1 cellular context compared by ENCODE assay signal in the genomic region with DNA sequence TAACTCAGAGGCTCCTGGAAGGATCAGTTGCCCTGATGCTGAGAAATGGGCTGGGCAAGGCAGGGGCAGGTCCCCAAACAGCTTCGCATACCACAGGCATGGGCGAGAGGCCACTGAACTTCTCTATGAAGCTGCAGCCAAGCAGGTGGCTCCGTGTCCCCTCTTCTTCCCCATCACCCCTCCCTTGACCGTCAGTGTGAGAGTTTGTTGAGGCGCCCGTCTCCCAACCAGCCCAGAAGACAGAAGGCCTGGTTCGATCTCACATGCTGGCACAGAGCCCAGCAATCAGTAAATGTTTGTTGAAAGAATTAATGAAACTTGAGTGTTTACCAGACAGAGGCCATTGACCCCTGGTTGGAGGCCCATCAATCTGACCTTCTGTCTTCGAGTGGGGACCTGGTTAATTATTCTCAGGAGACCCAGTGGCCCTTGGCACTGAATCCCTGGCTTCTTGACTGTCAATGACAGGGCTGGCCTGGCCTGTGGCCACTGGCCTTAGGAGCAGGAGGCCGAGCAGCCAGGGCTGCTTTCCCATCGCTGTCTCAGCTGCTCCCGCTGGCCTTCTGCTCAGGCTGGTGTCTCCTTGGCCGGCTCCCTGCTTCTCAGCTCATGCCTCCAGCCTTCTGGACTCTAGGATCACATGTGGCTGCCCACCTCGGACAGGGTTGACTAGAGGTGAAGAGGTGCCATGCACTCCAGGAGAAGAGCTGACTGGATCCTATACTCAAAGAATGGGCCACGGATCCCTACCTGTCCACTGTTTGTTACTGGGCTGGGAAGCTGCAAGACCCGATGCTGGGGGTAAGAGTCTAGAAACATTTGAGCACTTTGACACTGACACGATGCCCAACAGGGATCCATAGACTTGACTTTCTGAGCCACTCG.
TF ChIP-seq lines count a peak whose summit lies in the region.

No MANE protein-coding gene starts in this region.

TF ChIP-seq in HepG2, 621 proteins besides CTCF, POLR2A, EP300 and RAD21 (continued from another document and continues in another):
- TF ChIP-seq, protein P1, sequence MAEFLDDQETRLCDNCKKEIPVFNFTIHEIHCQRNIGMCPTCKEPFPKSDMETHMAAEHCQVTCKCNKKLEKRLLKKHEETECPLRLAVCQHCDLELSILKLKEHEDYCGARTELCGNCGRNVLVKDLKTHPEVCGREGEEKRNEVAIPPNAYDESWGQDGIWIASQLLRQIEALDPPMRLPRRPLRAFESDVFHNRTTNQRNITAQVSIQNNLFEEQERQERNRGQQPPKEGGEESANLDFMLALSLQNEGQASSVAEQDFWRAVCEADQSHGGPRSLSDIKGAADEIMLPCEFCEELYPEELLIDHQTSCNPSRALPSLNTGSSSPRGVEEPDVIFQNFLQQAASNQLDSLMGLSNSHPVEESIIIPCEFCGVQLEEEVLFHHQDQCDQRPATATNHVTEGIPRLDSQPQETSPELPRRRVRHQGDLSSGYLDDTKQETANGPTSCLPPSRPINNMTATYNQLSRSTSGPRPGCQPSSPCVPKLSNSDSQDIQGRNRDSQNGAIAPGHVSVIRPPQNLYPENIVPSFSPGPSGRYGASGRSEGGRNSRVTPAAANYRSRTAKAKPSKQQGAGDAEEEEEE (CRISPR knock-in tag; IDR thresholded peaks at IDR 0.05; ENCODE audit: borderline replicate concordance), result no peak
- TF ChIP-seq SIX4 (CRISPR knock-in tag; IDR thresholded peaks at IDR 0.05) (peak; percentile 84; the same call in 1 of the 2 replicates), NCOR1 (IDR thresholded peaks at IDR 0.05; ENCODE audit: borderline replicate concordance, low read length) (peak; percentile 54; the same call in 1 of the 2 replicates), TAF1 (CRISPR knock-in tag; IDR thresholded peaks at IDR 0.05) (no peak), ZNF629 (CRISPR knock-in tag; conservative IDR thresholded peaks at IDR 0.05) (no peak), SNRNP70 (IDR thresholded peaks at IDR 0.05; ENCODE audit: low read depth, low read length) (no peak), SMAD3 (CRISPR knock-in tag; IDR thresholded peaks at IDR 0.05) (peak; percentile 88), NFKB2 (CRISPR knock-in tag; IDR thresholded peaks at IDR 0.05; ENCODE audit: borderline replicate concordance) (no peak), ZNF253 (CRISPR knock-in tag; IDR thresholded peaks at IDR 0.05; ENCODE audit: borderline replicate concordance) (0 out of 2 replicates have a peak, but pooled peaks have one; percentile 66), FOXK1 (CRISPR knock-in tag; IDR thresholded peaks at IDR 0.05; ENCODE audit: borderline replicate concordance, low read depth) (peak; percentile 78; the same call in 1 of the 2 replicates), SKI (IDR thresholded peaks at IDR 0.05; ENCODE audit: partially characterized antibody) (peak; percentile 89), SOX5 (CRISPR knock-in tag; IDR thresholded peaks at IDR 0.05; ENCODE audit: borderline replicate concordance) (peak; percentile 91), TOE1 (CRISPR knock-in tag; IDR thresholded peaks at IDR 0.05) (peak; percentile 41; the same call in 1 of the 2 replicates), ATAD3A (CRISPR knock-in tag; IDR thresholded peaks at IDR 0.05) (no peak), YEATS2 (CRISPR knock-in tag; IDR thresholded peaks at IDR 0.05; ENCODE audit: borderline replicate concordance) (peak; percentile 59; the same call in 1 of the 2 replicates), ZNF547 (CRISPR knock-in tag; IDR thresholded peaks at IDR 0.05) (no peak), ZNF350 (CRISPR knock-in tag; IDR thresholded peaks at IDR 0.05; ENCODE audit: borderline replicate concordance, low read depth) (peak; percentile 81), ZNF75D (CRISPR knock-in tag; IDR thresholded peaks at IDR 0.05; ENCODE audit: borderline replicate concordance) (no peak), ZNF747 (CRISPR knock-in tag; IDR thresholded peaks at IDR 0.05; ENCODE audit: borderline replicate concordance) (peak; percentile 93; the same call in 1 of the 2 replicates), ZNF205 (CRISPR knock-in tag; IDR thresholded peaks at IDR 0.05) (no peak), POGZ (CRISPR knock-in tag; IDR thresholded peaks at IDR 0.05) (peak; percentile 94), CEBPG (CRISPR knock-in tag; IDR thresholded peaks at IDR 0.05) (peak; percentile 51; the same call in 1 of the 2 replicates), ZBTB3 (CRISPR knock-in tag; IDR thresholded peaks at IDR 0.05; ENCODE audit: borderline replicate concordance, low read depth) (no peak), RFXAP (CRISPR knock-in tag; IDR thresholded peaks at IDR 0.05; ENCODE audit: borderline replicate concordance) (peak; percentile 72; the same call in 1 of the 2 replicates), NR2C2 (CRISPR knock-in tag; IDR thresholded peaks at IDR 0.05; ENCODE audit: borderline replicate concordance) (peak; percentile 62; the same call in 1 of the 2 replicates), GABPB1 (CRISPR knock-in tag; IDR thresholded peaks at IDR 0.05) (no peak; the same call in 1 of the 2 replicates), SP5 (CRISPR knock-in tag; IDR thresholded peaks at IDR 0.05; ENCODE audit: borderline replicate concordance, low read depth) (no peak), ZNF430 (CRISPR knock-in tag; IDR thresholded peaks at IDR 0.05) (0 out of 2 replicates have a peak, but pooled peaks have one; percentile 43), TBL1XR1 (IDR thresholded peaks at IDR 0.05; ENCODE audit: borderline replicate concordance, low read length, partially characterized antibody) (peak; percentile 48), ZNF530 (CRISPR knock-in tag; IDR thresholded peaks at IDR 0.05; ENCODE audit: low read depth) (no peak), NFKBIZ (CRISPR knock-in tag; IDR thresholded peaks at IDR 0.05) (0 out of 2 replicates have a peak, but pooled peaks have one; percentile 56), PRPF4 (IDR thresholded peaks at IDR 0.05; ENCODE audit: low read depth, low read length, poor library complexity, severe bottlenecking) (no peak), ZNF776 (CRISPR knock-in tag; IDR thresholded peaks at IDR 0.05) (no peak)
- TF ChIP-seq, protein P2, sequence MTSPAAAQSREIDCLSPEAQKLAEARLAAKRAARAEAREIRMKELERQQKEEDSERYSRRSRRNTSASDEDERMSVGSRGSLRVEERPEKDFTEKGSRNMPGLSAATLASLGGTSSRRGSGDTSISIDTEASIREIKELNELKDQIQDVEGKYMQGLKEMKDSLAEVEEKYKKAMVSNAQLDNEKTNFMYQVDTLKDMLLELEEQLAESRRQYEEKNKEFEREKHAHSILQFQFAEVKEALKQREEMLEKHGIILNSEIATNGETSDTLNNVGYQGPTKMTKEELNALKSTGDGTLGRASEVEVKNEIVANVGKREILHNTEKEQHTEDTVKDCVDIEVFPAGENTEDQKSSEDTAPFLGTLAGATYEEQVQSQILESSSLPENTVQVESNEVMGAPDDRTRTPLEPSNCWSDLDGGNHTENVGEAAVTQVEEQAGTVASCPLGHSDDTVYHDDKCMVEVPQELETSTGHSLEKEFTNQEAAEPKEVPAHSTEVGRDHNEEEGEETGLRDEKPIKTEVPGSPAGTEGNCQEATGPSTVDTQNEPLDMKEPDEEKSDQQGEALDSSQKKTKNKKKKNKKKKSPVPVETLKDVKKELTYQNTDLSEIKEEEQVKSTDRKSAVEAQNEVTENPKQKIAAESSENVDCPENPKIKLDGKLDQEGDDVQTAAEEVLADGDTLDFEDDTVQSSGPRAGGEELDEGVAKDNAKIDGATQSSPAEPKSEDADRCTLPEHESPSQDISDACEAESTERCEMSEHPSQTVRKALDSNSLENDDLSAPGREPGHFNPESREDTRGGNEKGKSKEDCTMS (CRISPR knock-in tag; conservative IDR thresholded peaks at IDR 0.05), result no peak
- TF ChIP-seq, protein P3, sequence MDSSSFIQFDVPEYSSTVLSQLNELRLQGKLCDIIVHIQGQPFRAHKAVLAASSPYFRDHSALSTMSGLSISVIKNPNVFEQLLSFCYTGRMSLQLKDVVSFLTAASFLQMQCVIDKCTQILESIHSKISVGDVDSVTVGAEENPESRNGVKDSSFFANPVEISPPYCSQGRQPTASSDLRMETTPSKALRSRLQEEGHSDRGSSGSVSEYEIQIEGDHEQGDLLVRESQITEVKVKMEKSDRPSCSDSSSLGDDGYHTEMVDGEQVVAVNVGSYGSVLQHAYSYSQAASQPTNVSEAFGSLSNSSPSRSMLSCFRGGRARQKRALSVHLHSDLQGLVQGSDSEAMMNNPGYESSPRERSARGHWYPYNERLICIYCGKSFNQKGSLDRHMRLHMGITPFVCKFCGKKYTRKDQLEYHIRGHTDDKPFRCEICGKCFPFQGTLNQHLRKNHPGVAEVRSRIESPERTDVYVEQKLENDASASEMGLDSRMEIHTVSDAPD (CRISPR knock-in tag; IDR thresholded peaks at IDR 0.05), result peak; percentile 80
- TF ChIP-seq, protein P4, sequence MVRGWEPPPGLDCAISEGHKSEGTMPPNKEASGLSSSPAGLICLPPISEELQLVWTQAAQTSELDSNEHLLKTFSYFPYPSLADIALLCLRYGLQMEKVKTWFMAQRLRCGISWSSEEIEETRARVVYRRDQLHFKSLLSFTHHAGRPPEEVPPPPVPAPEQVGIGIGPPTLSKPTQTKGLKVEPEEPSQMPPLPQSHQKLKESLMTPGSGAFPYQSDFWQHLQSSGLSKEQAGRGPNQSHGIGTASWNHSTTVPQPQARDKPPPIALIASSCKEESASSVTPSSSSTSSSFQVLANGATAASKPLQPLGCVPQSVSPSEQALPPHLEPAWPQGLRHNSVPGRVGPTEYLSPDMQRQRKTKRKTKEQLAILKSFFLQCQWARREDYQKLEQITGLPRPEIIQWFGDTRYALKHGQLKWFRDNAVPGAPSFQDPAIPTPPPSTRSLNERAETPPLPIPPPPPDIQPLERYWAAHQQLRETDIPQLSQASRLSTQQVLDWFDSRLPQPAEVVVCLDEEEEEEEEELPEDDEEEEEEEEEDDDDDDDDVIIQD (CRISPR knock-in tag; IDR thresholded peaks at IDR 0.05; ENCODE audit: low read depth), result peak; percentile 90
- TF ChIP-seq, protein P5, sequence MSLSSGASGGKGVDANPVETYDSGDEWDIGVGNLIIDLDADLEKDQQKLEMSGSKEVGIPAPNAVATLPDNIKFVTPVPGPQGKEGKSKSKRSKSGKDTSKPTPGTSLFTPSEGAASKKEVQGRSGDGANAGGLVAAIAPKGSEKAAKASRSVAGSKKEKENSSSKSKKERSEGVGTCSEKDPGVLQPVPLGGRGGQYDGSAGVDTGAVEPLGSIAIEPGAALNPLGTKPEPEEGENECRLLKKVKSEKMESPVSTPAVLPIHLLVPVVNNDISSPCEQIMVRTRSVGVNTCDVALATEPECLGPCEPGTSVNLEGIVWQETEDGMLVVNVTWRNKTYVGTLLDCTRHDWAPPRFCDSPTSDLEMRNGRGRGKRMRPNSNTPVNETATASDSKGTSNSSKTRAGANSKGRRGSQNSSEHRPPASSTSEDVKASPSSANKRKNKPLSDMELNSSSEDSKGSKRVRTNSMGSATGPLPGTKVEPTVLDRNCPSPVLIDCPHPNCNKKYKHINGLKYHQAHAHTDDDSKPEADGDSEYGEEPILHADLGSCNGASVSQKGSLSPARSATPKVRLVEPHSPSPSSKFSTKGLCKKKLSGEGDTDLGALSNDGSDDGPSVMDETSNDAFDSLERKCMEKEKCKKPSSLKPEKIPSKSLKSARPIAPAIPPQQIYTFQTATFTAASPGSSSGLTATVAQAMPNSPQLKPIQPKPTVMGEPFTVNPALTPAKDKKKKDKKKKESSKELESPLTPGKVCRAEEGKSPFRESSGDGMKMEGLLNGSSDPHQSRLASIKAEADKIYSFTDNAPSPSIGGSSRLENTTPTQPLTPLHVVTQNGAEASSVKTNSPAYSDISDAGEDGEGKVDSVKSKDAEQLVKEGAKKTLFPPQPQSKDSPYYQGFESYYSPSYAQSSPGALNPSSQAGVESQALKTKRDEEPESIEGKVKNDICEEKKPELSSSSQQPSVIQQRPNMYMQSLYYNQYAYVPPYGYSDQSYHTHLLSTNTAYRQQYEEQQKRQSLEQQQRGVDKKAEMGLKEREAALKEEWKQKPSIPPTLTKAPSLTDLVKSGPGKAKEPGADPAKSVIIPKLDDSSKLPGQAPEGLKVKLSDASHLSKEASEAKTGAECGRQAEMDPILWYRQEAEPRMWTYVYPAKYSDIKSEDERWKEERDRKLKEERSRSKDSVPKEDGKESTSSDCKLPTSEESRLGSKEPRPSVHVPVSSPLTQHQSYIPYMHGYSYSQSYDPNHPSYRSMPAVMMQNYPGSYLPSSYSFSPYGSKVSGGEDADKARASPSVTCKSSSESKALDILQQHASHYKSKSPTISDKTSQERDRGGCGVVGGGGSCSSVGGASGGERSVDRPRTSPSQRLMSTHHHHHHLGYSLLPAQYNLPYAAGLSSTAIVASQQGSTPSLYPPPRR (CRISPR knock-in tag; IDR thresholded peaks at IDR 0.05; ENCODE audit: borderline replicate concordance), result peak; percentile 99
- TF ChIP-seq, protein P6, sequence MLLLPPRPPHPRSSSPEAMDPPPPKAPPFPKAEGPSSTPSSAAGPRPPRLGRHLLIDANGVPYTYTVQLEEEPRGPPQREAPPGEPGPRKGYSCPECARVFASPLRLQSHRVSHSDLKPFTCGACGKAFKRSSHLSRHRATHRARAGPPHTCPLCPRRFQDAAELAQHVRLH (CRISPR knock-in tag; IDR thresholded peaks at IDR 0.05; ENCODE audit: borderline replicate concordance, low read depth), result peak; percentile 79; the same call in 1 of the 2 replicates
- TF ChIP-seq, protein P7, sequence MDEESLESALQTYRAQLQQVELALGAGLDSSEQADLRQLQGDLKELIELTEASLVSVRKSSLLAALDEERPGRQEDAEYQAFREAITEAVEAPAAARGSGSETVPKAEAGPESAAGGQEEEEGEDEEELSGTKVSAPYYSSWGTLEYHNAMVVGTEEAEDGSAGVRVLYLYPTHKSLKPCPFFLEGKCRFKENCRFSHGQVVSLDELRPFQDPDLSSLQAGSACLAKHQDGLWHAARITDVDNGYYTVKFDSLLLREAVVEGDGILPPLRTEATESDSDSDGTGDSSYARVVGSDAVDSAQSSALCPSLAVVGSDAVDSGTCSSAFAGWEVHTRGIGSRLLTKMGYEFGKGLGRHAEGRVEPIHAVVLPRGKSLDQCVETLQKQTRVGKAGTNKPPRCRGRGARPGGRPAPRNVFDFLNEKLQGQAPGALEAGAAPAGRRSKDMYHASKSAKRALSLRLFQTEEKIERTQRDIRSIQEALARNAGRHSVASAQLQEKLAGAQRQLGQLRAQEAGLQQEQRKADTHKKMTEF (CRISPR knock-in tag; IDR thresholded peaks at IDR 0.05), result peak; percentile 88
- TF ChIP-seq, protein P8, sequence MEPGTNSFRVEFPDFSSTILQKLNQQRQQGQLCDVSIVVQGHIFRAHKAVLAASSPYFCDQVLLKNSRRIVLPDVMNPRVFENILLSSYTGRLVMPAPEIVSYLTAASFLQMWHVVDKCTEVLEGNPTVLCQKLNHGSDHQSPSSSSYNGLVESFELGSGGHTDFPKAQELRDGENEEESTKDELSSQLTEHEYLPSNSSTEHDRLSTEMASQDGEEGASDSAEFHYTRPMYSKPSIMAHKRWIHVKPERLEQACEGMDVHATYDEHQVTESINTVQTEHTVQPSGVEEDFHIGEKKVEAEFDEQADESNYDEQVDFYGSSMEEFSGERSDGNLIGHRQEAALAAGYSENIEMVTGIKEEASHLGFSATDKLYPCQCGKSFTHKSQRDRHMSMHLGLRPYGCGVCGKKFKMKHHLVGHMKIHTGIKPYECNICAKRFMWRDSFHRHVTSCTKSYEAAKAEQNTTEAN (CRISPR knock-in tag; conservative IDR thresholded peaks at IDR 0.05), result 0 out of 2 replicates have a peak, but pooled peaks have one; percentile 55
- TF ChIP-seq, protein P9, sequence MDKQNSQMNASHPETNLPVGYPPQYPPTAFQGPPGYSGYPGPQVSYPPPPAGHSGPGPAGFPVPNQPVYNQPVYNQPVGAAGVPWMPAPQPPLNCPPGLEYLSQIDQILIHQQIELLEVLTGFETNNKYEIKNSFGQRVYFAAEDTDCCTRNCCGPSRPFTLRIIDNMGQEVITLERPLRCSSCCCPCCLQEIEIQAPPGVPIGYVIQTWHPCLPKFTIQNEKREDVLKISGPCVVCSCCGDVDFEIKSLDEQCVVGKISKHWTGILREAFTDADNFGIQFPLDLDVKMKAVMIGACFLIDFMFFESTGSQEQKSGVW (CRISPR knock-in tag; IDR thresholded peaks at IDR 0.05; ENCODE audit: borderline replicate concordance), result no peak
